In genomic region chr15:31464216-31465082, GRCh38 we compare ENCODE assay signal across 17 cellular contexts.
DNase-seq lines count a peak whose midpoint lies in the region; ATAC-seq and TF ChIP-seq lines count a peak whose summit lies in the region.
"Had no signal": no experiment of that assay in that cellular context is flagged by ENCODE, and none has a peak within 500 bp of the region (broad histone marks: within the 10 kb centered on the region; RNA-seq: fewer than 3 reads in every experiment).

No MANE protein-coding gene starts in this region.

- DNase-seq in cardiac septum (ENCODE audit: low spot score), result peak; percentile 44
- no peak for DNase-seq in left ventricle myocardium inferior
- peak in 2 of 3 donors; percentile 5 to 38 for DNase-seq in Peyer's patch
- peak; percentile 14 to 81 for DNase-seq in lower leg skin (ENCODE audit: low spot score in 2 of 2)
- DNase-seq in ureter (ENCODE audit: low spot score), result peak; percentile 38
- no peak for DNase-seq in effector CD8-positive, alpha-beta T cell (lab: John Stamatoyannopoulos, UW)
- DNase-seq in stimulated activated naive CD4-positive, alpha-beta T cell (lab: John Stamatoyannopoulos, UW), result no peak
- DNase-seq: activated B cell treated with CpG ODN at 0.5 μM for 24 hours; activated T-cell treated with anti-CD3 and anti-CD28 coated beads, Interleukin-2, amount 50 U/mL, for 4 hours; AML-193; DMS79; lower lobe of right lung; NCI-H1436 treated with DMSO at 0.1 percent for 48 hours; NCI-H524; PC-9 had no signal

- no peak for ATAC-seq in GM21619 (IDR thresholded peaks at IDR 0.05; ENCODE audit: unreplicated experiment)
- ATAC-seq: activated T-cell treated with anti-CD3 and anti-CD28 coated beads, Interleukin-2, amount 50 U/mL, for 4 hours; T-cell had no signal

- TF ChIP-seq POLR2A in Peyer's patch (IDR thresholded peaks at IDR 0.05) (no peak), lower leg skin (IDR thresholded peaks at IDR 0.05) (no peak)

- H3K4me3 ChIP-seq in left ventricle myocardium inferior (no peak overlapping the region), Peyer's patch (no peak overlapping the region), lower leg skin (ENCODE audit: low read depth, poor library complexity, severe bottlenecking) (no peak overlapping the region)
- H3K4me3 ChIP-seq: lower lobe of right lung, PC-9 had no signal

- no peaks in the 10 kb centered on the region for H3K27me3 ChIP-seq in left ventricle myocardium inferior (ENCODE audit: low read depth)
- no peaks in the 10 kb centered on the region for H3K27me3 ChIP-seq in Peyer's patch

- WGBS in lower leg skin, 2 donors, result 71 to 75% methylated on average over 13 of the region's 13 CpGs

- no peak for TF ChIP-seq CTCF in left ventricle myocardium inferior (IDR thresholded peaks at IDR 0.05; ENCODE audit: borderline replicate concordance)
- TF ChIP-seq CTCF in Peyer's patch (IDR thresholded peaks at IDR 0.05), result no peak
- no peak for TF ChIP-seq CTCF in lower leg skin (IDR thresholded peaks at IDR 0.05)

- intact Hi-C loops in cardiac septum (cut with DNase I), result no loop called here
- intact Hi-C loops in left ventricle myocardium inferior (cut with micrococcal nuclease), result no loop called here
- intact Hi-C loops in lower leg skin (cut with DNase I; ENCODE audit: low total_unique reads), result no loop called here

- no peaks in the 10 kb centered on the region for H3K9me3 ChIP-seq in left ventricle myocardium inferior (replicated peaks)
- H3K9me3 ChIP-seq in Peyer's patch, result no peaks in the 10 kb centered on the region
- H3K9me3 ChIP-seq: lower lobe of right lung had no signal

- H3K27ac ChIP-seq in left ventricle myocardium inferior (replicated peaks) (no peak overlapping the region), Peyer's patch (peak overlapping the region in 3 of 4 donors; percentile 73 to 94 (median 92))
- H3K27ac ChIP-seq: lower lobe of right lung, PC-9 had no signal

- peaks cover 6% of the 10 kb centered on the region for H3K4me1 ChIP-seq in left ventricle myocardium inferior
- peaks cover 0 to 20% (median 3%) of the 10 kb centered on the region in 4 donors for H3K4me1 ChIP-seq in Peyer's patch
- H3K4me1 ChIP-seq: lower lobe of right lung had no signal

- H3K36me3 ChIP-seq in left ventricle myocardium inferior, result no peaks in the 10 kb centered on the region
- H3K36me3 ChIP-seq in Peyer's patch, result no peaks in the 10 kb centered on the region
- H3K36me3 ChIP-seq: lower lobe of right lung had no signal

Comparison
In these comparisons a context has a peak if more than half of its experiments do, and no peak if none do; other contexts are left out.
1. DNase-seq: peak in cardiac septum (single experiment), Peyer's patch (2 of 3), lower leg skin (2 of 2) and ureter (single experiment); none in left ventricle myocardium inferior (single experiment), effector CD8-positive, alpha-beta T cell (single experiment) and stimulated activated naive CD4-positive, alpha-beta T cell (0 of 6).